1 cellular context compared by ENCODE assay signal in genomic region chr2:58046585-58047372, GRCh38.
TF ChIP-seq lines count a peak whose summit lies in the region.

TSS of gene VRK2 (plus strand) at chr2:58046806. CDS start at chr2:58048832, 2,026 bp downstream.

TF ChIP-seq in K562, 482 proteins besides CTCF, POLR2A, EP300 and RAD21 (continued from another document):
- TF ChIP-seq ZNF197 (CRISPR knock-in tag; IDR thresholded peaks at IDR 0.05; ENCODE audit: low read depth) (no peak), KAT2B (IDR thresholded peaks at IDR 0.05; ENCODE audit: low read depth, low read length) (no peak), ARID4B (CRISPR knock-in tag; IDR thresholded peaks at IDR 0.05) (no peak; the same call in 1 of the 2 replicates), ASH1L (IDR thresholded peaks at IDR 0.05; ENCODE audit: borderline replicate concordance, low read depth, partially characterized antibody) (no peak), XRCC3 (IDR thresholded peaks at IDR 0.05) (no peak), DNMT1 (IDR thresholded peaks at IDR 0.05) (no peak), THRA (IDR thresholded peaks at IDR 0.05) (no peak), POLR3A (IDR thresholded peaks at IDR 0.05; ENCODE audit: borderline replicate concordance, extremely low read depth, insufficient read depth, insufficient read length) (no peak), TAF1 (IDR thresholded peaks at IDR 0.05; ENCODE audit: control insufficient read depth, extremely low read depth, insufficient read depth, low read length, severe bottlenecking) (peak; percentile 85), SREBF2 (CRISPR knock-in tag; IDR thresholded peaks at IDR 0.05) (no peak), ZSCAN29 (IDR thresholded peaks at IDR 0.05) (no peak), JUN (IDR thresholded peaks at IDR 0.05; ENCODE audit: borderline replicate concordance, low read depth, low read length) (no peak), JUN (CRISPR knock-in tag; IDR thresholded peaks at IDR 0.05; ENCODE audit: borderline replicate concordance) (no peak; the same call in 1 of the 2 replicates), ZBTB5 (IDR thresholded peaks at IDR 0.05) (no peak), SMAD2 (IDR thresholded peaks at IDR 0.05; ENCODE audit: low read depth, low read length) (no peak), ZNF507 (tag; conservative IDR thresholded peaks at IDR 0.05) (no peak), BCOR (IDR thresholded peaks at IDR 0.05) (peak; percentile 56; the same call in 1 of the 2 replicates), ZFP30 (CRISPR knock-in tag; IDR thresholded peaks at IDR 0.05; ENCODE audit: borderline replicate concordance) (no peak), ZNF165 (CRISPR knock-in tag; IDR thresholded peaks at IDR 0.05; ENCODE audit: borderline replicate concordance) (no peak), ID3 (CRISPR knock-in tag; IDR thresholded peaks at IDR 0.05) (no peak), ID3 (tag; IDR thresholded peaks at IDR 0.05) (peak; percentile 49), SMAD3 (CRISPR knock-in tag; conservative IDR thresholded peaks at IDR 0.05) (no peak), SNIP1 (IDR thresholded peaks at IDR 0.05; ENCODE audit: low read depth) (no peak), CBFB (CRISPR knock-in tag; IDR thresholded peaks at IDR 0.05) (no peak), ELF4 (CRISPR knock-in tag; IDR thresholded peaks at IDR 0.05) (no peak), PRPF4 (IDR thresholded peaks at IDR 0.05; ENCODE audit: insufficient read depth, low read depth, low read length, poor library complexity, severe bottlenecking) (peak; percentile 62), ZNF3 (CRISPR knock-in tag; IDR thresholded peaks at IDR 0.05) (no peak), ZBTB43 (CRISPR knock-in tag; IDR thresholded peaks at IDR 0.05) (no peak), MTA1 (IDR thresholded peaks at IDR 0.05; ENCODE audit: borderline replicate concordance) (no peak), SOX6 (IDR thresholded peaks at IDR 0.05) (peak; percentile 35)
